18 cellular contexts compared by ENCODE assay signal in genomic region chrX:96820935-96821334, GRCh38.
"Had no signal": no experiment of that assay in that cellular context is flagged by ENCODE, and none has a peak within 500 bp of the region (broad histone marks: within the 10 kb centered on the region; RNA-seq: fewer than 3 reads in every experiment).

No MANE protein-coding gene starts in this region.

- H3K27ac Mint-ChIP-seq: endodermal cell; immature natural killer cell; memory B cell; nephron; stimulated activated naive B cell treated with anti-CD40 and anti-IgM and Interleukin-4, amounts not matched to agents 10 μg/mL and 1 μg/mL and 100 μg/mL, for 72 hours; stimulated activated naive CD8-positive, alpha-beta T cell treated with anti-CD3 and anti-CD28 coated beads, Interleukin-15, amount 100 ng/mL, for 72 hours had no signal

- H3K27me3 Mint-ChIP-seq: memory B cell; naive B cell; stimulated activated naive B cell treated with anti-CD40 and anti-IgM and Interleukin-4, amounts not matched to agents 10 μg/mL and 1 μg/mL and 100 μg/mL, for 72 hours; stimulated activated naive CD8-positive, alpha-beta T cell treated with anti-CD3 and anti-CD28 coated beads, Interleukin-15, amount 100 ng/mL, for 72 hours had no signal

- ATAC-seq: foreskin keratinocyte; lower lobe of right lung; stimulated activated naive B cell treated with anti-CD40 and anti-IgM and Interleukin-4, amounts not matched to agents 10 μg/mL and 1 μg/mL and 100 μg/mL, for 72 hours; stimulated activated naive CD8-positive, alpha-beta T cell treated with anti-CD3 and anti-CD28 coated beads, Interleukin-15, amount 100 ng/mL, for 72 hours; upper lobe of right lung had no signal

- H3K4me3 Mint-ChIP-seq: endodermal cell; immature natural killer cell; memory B cell; naive B cell; nephron; stimulated activated naive B cell treated with anti-CD40 and anti-IgM and Interleukin-4, amounts not matched to agents 10 μg/mL and 1 μg/mL and 100 μg/mL, for 72 hours; stimulated activated naive CD8-positive, alpha-beta T cell treated with anti-CD3 and anti-CD28 coated beads, Interleukin-15, amount 100 ng/mL, for 72 hours had no signal

- H3K4me1 Mint-ChIP-seq: immature natural killer cell; memory B cell; naive B cell; stimulated activated naive CD8-positive, alpha-beta T cell treated with anti-CD3 and anti-CD28 coated beads, Interleukin-15, amount 100 ng/mL, for 72 hours had no signal

- DNase-seq: effector CD4-positive, alpha-beta T cell; endodermal cell; erythroblast; foreskin keratinocyte; immature natural killer cell; left ventricle myocardium inferior; lower lobe of right lung; midbrain; naive B cell; small intestine; stimulated activated CD4-positive, alpha-beta T cell treated with anti-CD3 and anti-CD28 coated beads, Interleukin-4, amount 100 ng/mL, for 1 hour; stimulated activated CD8-positive, alpha-beta memory T cell treated with anti-CD3 and anti-CD28 coated beads, Interleukin-4, amount 100 ng/mL, for 48 hours; stimulated activated naive B cell treated with anti-CD40 and anti-IgM and Interleukin-4, amounts not matched to agents 10 μg/mL and 1 μg/mL and 100 μg/mL, for 72 hours; stimulated activated naive CD8-positive, alpha-beta T cell treated with anti-CD3 and anti-CD28 coated beads, Interleukin-15, amount 100 ng/mL, for 72 hours; testis; upper lobe of right lung had no signal

- H3K9me3 Mint-ChIP-seq: immature natural killer cell; memory B cell; stimulated activated naive B cell treated with anti-CD40 and anti-IgM and Interleukin-4, amounts not matched to agents 10 μg/mL and 1 μg/mL and 100 μg/mL, for 72 hours; stimulated activated naive CD8-positive, alpha-beta T cell treated with anti-CD3 and anti-CD28 coated beads, Interleukin-15, amount 100 ng/mL, for 72 hours had no signal
